ENCODE assay signal across 11 cellular contexts in the genomic region with DNA sequence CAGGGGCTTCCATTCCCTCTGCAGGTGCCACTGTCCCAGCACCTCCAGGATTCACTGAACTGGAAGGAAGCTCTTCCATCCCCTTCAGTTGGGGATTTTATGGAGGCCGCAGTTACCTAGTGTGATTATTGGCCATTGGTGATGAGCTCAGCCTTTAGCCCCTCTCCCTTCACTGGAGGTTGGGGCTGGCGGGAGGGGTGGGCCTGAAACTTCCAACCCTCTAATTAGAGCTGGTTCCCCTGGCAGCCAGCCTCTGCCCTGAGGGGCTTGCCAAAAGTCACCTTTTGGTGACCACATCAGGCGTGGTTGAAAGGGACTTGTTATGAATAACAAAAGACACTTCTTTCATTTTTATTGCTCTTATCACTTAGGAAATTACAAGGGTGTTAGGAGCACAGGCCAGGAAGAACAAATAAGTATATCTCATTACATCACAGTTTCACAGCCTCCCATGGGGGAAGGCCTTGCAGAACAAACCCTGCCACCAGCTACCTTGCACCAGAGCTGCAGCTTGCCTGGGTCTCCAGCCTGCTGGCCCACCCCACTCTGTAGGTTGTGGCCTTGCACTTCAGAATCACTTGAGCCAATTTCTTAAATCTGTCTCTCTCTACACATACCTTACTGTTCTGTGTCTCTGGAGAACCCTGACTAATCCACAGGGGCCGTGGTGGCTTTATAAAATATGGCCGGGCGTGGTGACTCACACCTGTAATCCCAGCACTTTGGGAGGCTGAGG. TPM values are rescaled to one million over a fixed set of nuclear protein-coding genes. Genes with fewer than 3 reads are reported as not detected.
DNase-seq lines count a peak whose midpoint lies in the region; ATAC-seq and TF ChIP-seq lines count a peak whose summit lies in the region.
"Had no signal": no experiment of that assay in that cellular context is flagged by ENCODE, and none has a peak within 500 bp of the region (broad histone marks: within the 10 kb centered on the region; RNA-seq: fewer than 3 reads in every experiment).

No MANE protein-coding gene starts in this region.

- peaks cover 36% of the 10 kb centered on the region for H3F3A ChIP-seq in PC-9 (ENCODE audit: insufficient read depth, low read depth)

- BruUV-seq in PC-9 (replicated peaks; lab: Mats Ljungman, UMichigan), result TSS peak; percentile 16

- H3K27me3 Mint-ChIP-seq in CD8-positive, alpha-beta memory T cell, result no peaks in the 10 kb centered on the region

- ATAC-seq in Right ventricle myocardium superior (ENCODE audit: poor library complexity), result no peak

- H2AFZ ChIP-seq in PC-9, result no peak overlapping the region
- H2AFZ ChIP-seq in hepatocyte, result no peak overlapping the region

- H3K9me3 Mint-ChIP-seq in CD8-positive, alpha-beta memory T cell, result no peaks in the 10 kb centered on the region

- H3K36me3 ChIP-seq in cardiac muscle cell, result no peaks in the 10 kb centered on the region
- H3K36me3 ChIP-seq in PC-9 (ENCODE audit: low read depth), result peaks cover 27% of the 10 kb centered on the region; the same call in 1 of the 2 replicates
- H3K36me3 ChIP-seq in hepatocyte (replicated peaks; ENCODE audit: insufficient read depth, low read depth), result no peaks in the 10 kb centered on the region
- H3K36me3 ChIP-seq in CD8-positive, alpha-beta memory T cell (ENCODE audit: insufficient read depth, low read length), result no peaks in the 10 kb centered on the region

- H3K79me2 ChIP-seq in PC-9 (ENCODE audit: low read depth) (peaks cover 97% of the 10 kb centered on the region), hepatocyte (peaks cover 92% of the 10 kb centered on the region)

- H3K9me2 ChIP-seq in PC-9 (ENCODE audit: insufficient read depth) (no peaks in the 10 kb centered on the region), hepatocyte (replicated peaks; ENCODE audit: insufficient read depth) (no peaks in the 10 kb centered on the region)

- peaks cover 35 to 65% (median 54%) of the 10 kb centered on the region in 3 donors for H3K4me1 Mint-ChIP-seq in CD8-positive, alpha-beta memory T cell

- H3K27me3 ChIP-seq in cardiac muscle cell, result no peaks in the 10 kb centered on the region
- no peaks in the 10 kb centered on the region for H3K27me3 ChIP-seq in PC-9 (ENCODE audit: insufficient read depth, low read depth)
- no peaks in the 10 kb centered on the region for H3K27me3 ChIP-seq in hepatocyte
- no peaks in the 10 kb centered on the region for H3K27me3 ChIP-seq in CD8-positive, alpha-beta memory T cell (ENCODE audit: insufficient read depth, low read length, poor library complexity, severe bottlenecking)
- H3K27me3 ChIP-seq: Peyer's patch, testis had no signal

- H4K20me1 ChIP-seq in PC-9 (ENCODE audit: insufficient read depth) (peaks cover 66% of the 10 kb centered on the region), hepatocyte (ENCODE audit: insufficient read depth, poor library complexity, severe bottlenecking) (peaks cover 10% of the 10 kb centered on the region)

- 76% methylated on average over 6 of the region's 6 CpGs for WGBS in hepatocyte (ENCODE audit: low lambda C conversion rate, missing lambda C conversion rate)

- H3K4me2 ChIP-seq in PC-9 (peak overlapping the region; percentile 86), hepatocyte (peak overlapping the region; percentile 38)

- peaks cover 84% of the 10 kb centered on the region for H3K4me1 ChIP-seq in cardiac muscle cell (ENCODE audit: low read depth)
- peaks cover 73% of the 10 kb centered on the region for H3K4me1 ChIP-seq in PC-9 (replicated peaks; ENCODE audit: insufficient read depth)
- H3K4me1 ChIP-seq in hepatocyte (ENCODE audit: insufficient read depth), result peaks cover 25% of the 10 kb centered on the region
- peaks cover 16% of the 10 kb centered on the region for H3K4me1 ChIP-seq in CD8-positive, alpha-beta memory T cell (ENCODE audit: insufficient read depth, low read length)

- H3K4me3 ChIP-seq in cardiac muscle cell (no peak overlapping the region), PC-9 (peak overlapping the region; percentile 96; the same call in 1 of the 2 replicates), hepatocyte (no peak overlapping the region)
- H3K4me3 ChIP-seq in CD8-positive, alpha-beta memory T cell (ENCODE audit: low read length), result no peak overlapping the region
- H3K4me3 ChIP-seq: Peyer's patch, testis had no signal

- CTCF ChIA-PET in PC-9 (lab: Charles Lee), result interaction anchor here (0.7 kb wide), 1 partner anchor 29 kb away, joined by 3 read pairs; no protein-coding TSS in a partner anchor
- CTCF ChIA-PET in CD8-positive, alpha-beta memory T cell (lab: Charles Lee), result no interaction called here

- H3K27ac ChIP-seq in cardiac muscle cell (peak overlapping the region; percentile 97), PC-9 (peak overlapping the region; percentile 86), hepatocyte (peak overlapping the region; percentile 76)
- no peak overlapping the region for H3K27ac ChIP-seq in CD8-positive, alpha-beta memory T cell (ENCODE audit: low read depth, low read length)
- H3K27ac ChIP-seq: testis had no signal

- TF ChIP-seq CTCF in cardiac muscle cell (IDR thresholded peaks at IDR 0.05; ENCODE audit: low read depth, low read length) (no peak), PC-9 (conservative IDR thresholded peaks at IDR 0.05) (no peak), hepatocyte (IDR thresholded peaks at IDR 0.05; ENCODE audit: poor library complexity) (no peak)

- H3K9me3 ChIP-seq in cardiac muscle cell (ENCODE audit: low read depth) (no peaks in the 10 kb centered on the region), PC-9 (ENCODE audit: insufficient read depth, low read depth) (no peaks in the 10 kb centered on the region), hepatocyte (ENCODE audit: low read depth) (no peaks in the 10 kb centered on the region)
- no peaks in the 10 kb centered on the region for H3K9me3 ChIP-seq in CD8-positive, alpha-beta memory T cell (ENCODE audit: low read length)
- H3K9me3 ChIP-seq: Peyer's patch, testis had no signal

- intact Hi-C loops in Right ventricle myocardium superior (cut with DNase I) (loop anchor here (10.0 kb wide), 1 partner anchor 198 kb away; a partner anchor contains a TSS), PC-9 (cut with micrococcal nuclease; ENCODE audit: unreplicated experiment) (loop anchor here (5.0 kb wide), 1 partner anchor 176 kb away; no protein-coding TSS in a partner anchor)

- peak overlapping the region in 3 of 8 donors; percentile 17 to 50 (median 26) for H3K27ac Mint-ChIP-seq in CD8-positive, alpha-beta memory T cell

- peaks cover 0 to 18% (median 4%) of the 10 kb centered on the region in 3 donors for H3K36me3 Mint-ChIP-seq in CD8-positive, alpha-beta memory T cell

- POLR2A ChIA-PET in PC-9 (lab: Charles Lee; ENCODE audit: unreplicated experiment), result interaction anchor here (0.8 to 1.3 kb wide), 2 partner anchors 30 to 228 kb away, joined by 5 to 6 read pairs; no protein-coding TSS in a partner anchor
- POLR2A ChIA-PET in CD8-positive, alpha-beta memory T cell (lab: Charles Lee), result no interaction called here

- DNase-seq in cardiac muscle cell (ENCODE audit: low read depth in 1 of 2, low spot score in 1 of 2) (no peak), Right ventricle myocardium superior (no peak), PC-9 (peak; percentile 36 to 68), hepatocyte (ENCODE audit: low spot score) (peak; percentile 28), ureter (ENCODE audit: low spot score) (peak; percentile 32), NCI-H1694 treated with DMSO at 0.1 percent for 48 hours (lab: John Stamatoyannopoulos, UW) (no peak), foreskin melanocyte (no peak)
- DNase-seq in CD8-positive, alpha-beta memory T cell, result no peak
- DNase-seq: MV-4-11 had no signal

- H3K4me3 Mint-ChIP-seq in CD8-positive, alpha-beta memory T cell, result no peak overlapping the region

RNA-seq across cellular contexts. Expression of a gene that starts 5.0 kb away (rescaled TPM):
- total RNA-seq in cardiac muscle cell (243 and 268 TPM in 2 replicates), Right ventricle myocardium superior (170 TPM), PC-9 (2021) (127 and 133 TPM in 2 replicates), hepatocyte (52.0 and 61.1 TPM in 2 replicates), ureter (109 TPM)
- polyA plus RNA-seq in cardiac muscle cell (178 and 192 TPM in 2 replicates), hepatocyte (35.0 and 45.3 TPM in 2 replicates)
- total RNA-seq in CD8-positive, alpha-beta memory T cell, result 10 to 100 TPM; 32.5 to 35.7 TPM
- polyA plus RNA-seq in CD8-positive, alpha-beta memory T cell, result 35.6 TPM

RNA-seq across cellular contexts. Expression of a gene that starts 57.3 kb away (rescaled TPM):
- total RNA-seq in cardiac muscle cell (107 and 110 TPM in 2 replicates), Right ventricle myocardium superior (118 TPM), PC-9 (2021) (75.5 and 80.4 TPM in 2 replicates), hepatocyte (58.1 and 80.4 TPM in 2 replicates), ureter (53.3 TPM)
- polyA plus RNA-seq in cardiac muscle cell (95.7 and 107 TPM in 2 replicates), hepatocyte (87.1 and 92.0 TPM in 2 replicates)
- total RNA-seq in CD8-positive, alpha-beta memory T cell, result 10 to 100 TPM; 44.2 to 47.0 TPM
- 36.2 TPM for polyA plus RNA-seq in CD8-positive, alpha-beta memory T cell

Comparison
In these comparisons a context has a peak if more than half of its experiments do, and no peak if none do; other contexts are left out.
1. DNase-seq: peak in PC-9 (2 of 2), hepatocyte (single experiment) and ureter (single experiment); none in cardiac muscle cell (0 of 2), Right ventricle myocardium superior (single experiment), NCI-H1694 treated with DMSO at 0.1 percent for 48 hours (single experiment), foreskin melanocyte (single experiment) and CD8-positive, alpha-beta memory T cell (0 of 5).